In the genomic region with DNA sequence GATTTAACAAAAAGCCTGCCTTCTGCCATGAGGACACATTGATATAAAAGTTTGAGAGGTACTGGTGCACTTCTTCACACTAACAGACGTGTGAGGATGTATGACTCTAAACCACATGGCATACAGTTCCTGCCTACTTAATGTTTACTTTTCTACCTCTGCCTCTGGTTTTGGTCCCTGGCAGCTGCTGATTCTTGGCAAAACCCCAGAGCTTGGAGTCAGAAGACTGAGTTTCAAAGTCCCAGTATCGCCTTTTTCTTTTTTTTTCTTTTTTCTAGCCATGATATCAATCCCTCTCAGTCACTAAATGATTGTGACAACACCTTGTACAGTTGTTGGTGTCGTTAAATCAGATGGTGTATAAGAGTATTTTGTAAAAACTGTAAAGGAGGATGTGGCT, we compare ENCODE assay signal across 7 cellular contexts.
A peak's percentile ranks its signal among the peaks of the same experiment; 100 is the strongest.
DNase-seq lines count a peak whose midpoint lies in the region; ATAC-seq, FAIRE-seq and TF ChIP-seq lines count a peak whose summit lies in the region.
"Not testable (repeated sequence)": the region's sequence is repeated elsewhere in the genome, so short reads cannot be mapped to it uniquely, and the experiment has no call there.

No MANE protein-coding gene starts in this region.

- CTCF ChIA-PET in MCF 10A (lab: Yijun Ruan, JAX), result interaction anchor here (1.3 kb wide), 1 partner anchor 66 kb away, joined by 4 read pairs; no protein-coding TSS in a partner anchor

- intact Hi-C loops in MCF 10A (cut with micrococcal nuclease), result not testable (repeated sequence)

- not testable (repeated sequence) for H3K27me3 ChIP-seq in small intestine (ENCODE audit: control insufficient read depth in 2 of 2, insufficient read depth in 2 of 2, low read length in 2 of 2)

- H3K9me3 ChIP-seq in T-helper 17 cell (ENCODE audit: control insufficient read depth, low read length, poor library complexity, severe bottlenecking); small intestine (ENCODE audit: control insufficient read depth, low read depth): not testable (repeated sequence)

- not testable (repeated sequence) for BruUV-seq in MCF 10A (replicated peaks; lab: Mats Ljungman, UMichigan)

- 4 to 41% (median 16%) methylated on average over 3 of the region's 3 CpGs for WGBS in small intestine, 3 donors

- H3K9me3 Mint-ChIP-seq in MCF 10A (ENCODE audit: unreplicated experiment), result not testable (repeated sequence)

- H3K36me3 Mint-ChIP-seq in T-helper 17 cell (ENCODE audit: low read depth); MCF 10A (ENCODE audit: insufficient read depth, unreplicated experiment): not testable (repeated sequence)

- not testable (repeated sequence) for H3K4me1 ChIP-seq in small intestine (ENCODE audit: control insufficient read depth in 2 of 2, insufficient read depth in 1 of 2, low read depth in 1 of 2, low read length in 1 of 2)

- not testable (repeated sequence) for ATAC-seq in T-helper 17 cell

- TF ChIP-seq CTCF in MCF 10A (IDR thresholded peaks at IDR 0.05; ENCODE audit: unreplicated experiment), result not testable (repeated sequence)

- POLR2A ChIA-PET in MCF 10A (lab: Yijun Ruan, JAX), result not testable (repeated sequence)

- H3K36me3 ChIP-seq in small intestine (ENCODE audit: control insufficient read depth in 2 of 2, insufficient read depth in 2 of 2, low read length in 2 of 2), result not testable (repeated sequence)

- H3K4me3 Mint-ChIP-seq in T-helper 17 cell; MCF 10A (ENCODE audit: unreplicated experiment): not testable (repeated sequence)

- DNase-seq in DMS53 (lab: John Stamatoyannopoulos, UW), result peak; percentile 50
- peak; percentile 27 for DNase-seq in NCI-H1105 (lab: John Stamatoyannopoulos, UW)
- peak; percentile 40 for DNase-seq in NCI-H69 (lab: John Stamatoyannopoulos, UW)
- DNase-seq in T-helper 17 cell, result not testable (repeated sequence)
- peak; percentile 4 for DNase-seq in MCF 10A (ENCODE audit: unreplicated experiment)
- peak; percentile 30 for DNase-seq in mucosa of gallbladder (ENCODE audit: low spot score)
- peak; percentile 2 for DNase-seq in small intestine

- not testable (repeated sequence) for H3K4me3 ChIP-seq in small intestine (ENCODE audit: low read depth in 1 of 2, low read length in 2 of 2)

- not testable (repeated sequence) for H3K27ac ChIP-seq in small intestine (ENCODE audit: low read depth in 1 of 2, low read length in 1 of 2)

- H3K4me1 Mint-ChIP-seq in T-helper 17 cell; MCF 10A (ENCODE audit: insufficient read depth, unreplicated experiment): not testable (repeated sequence)

- H3K27ac Mint-ChIP-seq in T-helper 17 cell, result peak overlapping the region; percentile 11
- H3K27ac Mint-ChIP-seq in MCF 10A (ENCODE audit: low read depth, unreplicated experiment), result not testable (repeated sequence)

- H3K27me3 Mint-ChIP-seq in T-helper 17 cell, result peaks cover 68% of the 10 kb centered on the region
- H3K27me3 Mint-ChIP-seq in MCF 10A (ENCODE audit: insufficient read depth, unreplicated experiment), result not testable (repeated sequence)

- not testable (repeated sequence) for FAIRE-seq in small intestine (lab: Jason Lieb, UNC)
